Comparison of ENCODE assay signal across 19 cellular contexts in genomic region chr14:100230361-100230760, GRCh38. TPM values are rescaled to one million over a fixed set of nuclear protein-coding genes. Genes with fewer than 3 reads are reported as not detected.
DNase-seq lines count a peak whose midpoint lies in the region; ATAC-seq and TF ChIP-seq lines count a peak whose summit lies in the region.
"Had no signal": no experiment of that assay in that cellular context is flagged by ENCODE, and none has a peak within 500 bp of the region (broad histone marks: within the 10 kb centered on the region; RNA-seq: fewer than 3 reads in every experiment).

No MANE protein-coding gene starts in this region.

- H3K4me2 ChIP-seq in H9 (ENCODE audit: insufficient read depth, insufficient read length, low read length) (no peak overlapping the region), hepatocyte (no peak overlapping the region)

- no peak for ATAC-seq in activated naive CD8-positive, alpha-beta T cell treated with anti-CD3 and anti-CD28 coated beads, Interleukin-2, amount 50 U/mL, for 24 hours
- no peak for ATAC-seq in naive thymus-derived CD8-positive, alpha-beta T cell

- no peak overlapping the region for H3K23ac ChIP-seq in H9 (ENCODE audit: insufficient read length, low read depth, low read length)

- no peak overlapping the region for H3K27ac ChIP-seq in CD4-positive, alpha-beta memory T cell (ENCODE audit: low read depth, low read length)
- no peak overlapping the region for H3K27ac ChIP-seq in H9 (ENCODE audit: insufficient read length, low read depth, low read length)
- H3K27ac ChIP-seq in hepatocyte = no peak overlapping the region
- no peak overlapping the region for H3K27ac ChIP-seq in ovary

- no peaks in the 10 kb centered on the region for H3K36me3 ChIP-seq in CD4-positive, alpha-beta memory T cell (ENCODE audit: insufficient read depth, low read length)
- H3K36me3 ChIP-seq in hepatocyte (replicated peaks; ENCODE audit: insufficient read depth, low read depth) (no peaks in the 10 kb centered on the region), ovary (no peaks in the 10 kb centered on the region)

- H3K9me3 Mint-ChIP-seq in CD4-positive, alpha-beta memory T cell = no peaks in the 10 kb centered on the region
- H3K9me3 Mint-ChIP-seq in H9 = no peaks in the 10 kb centered on the region
- H3K9me3 Mint-ChIP-seq in activated naive CD8-positive, alpha-beta T cell treated with anti-CD3 and anti-CD28 coated beads, Interleukin-2, amount 50 U/mL, for 24 hours = no peaks in the 10 kb centered on the region
- H3K9me3 Mint-ChIP-seq in naive thymus-derived CD8-positive, alpha-beta T cell = no peaks in the 10 kb centered on the region
- H3K9me3 Mint-ChIP-seq: CD14-positive monocyte had no signal

- DNase-seq in CD4-positive, alpha-beta memory T cell = no peak
- DNase-seq in H9 (no peak), hepatocyte (ENCODE audit: low spot score) (no peak), ovary (no peak), NCI-H2196 (lab: John Stamatoyannopoulos, UW; ENCODE audit: unreplicated experiment) (no peak)
- DNase-seq in activated naive CD8-positive, alpha-beta T cell treated with anti-CD3 and anti-CD28 coated beads, Interleukin-2, amount 50 U/mL, for 24 hours = no peak
- no peak for DNase-seq in naive thymus-derived CD8-positive, alpha-beta T cell
- no peak for DNase-seq in stimulated activated CD4-positive, alpha-beta T cell treated with anti-CD3 and anti-CD28 coated beads, Interleukin-2, amount 100 ng/mL, for 48 hours
- DNase-seq: ACHN, AML-193, NCI-H1417, NCI-H1930, NCI-H446, NCI-H748 treated with DMSO at 0.1 percent for 48 hours, OCI-M1, RPMI8226, SIG-M5 had no signal

- H4K5ac ChIP-seq in H9 (ENCODE audit: insufficient read length, low read depth, low read length) = no peak overlapping the region

- H3K79me1 ChIP-seq in H9 (ENCODE audit: insufficient read depth, low read depth, low read length, poor library complexity, severe bottlenecking) = peaks cover 12% of the 10 kb centered on the region

- POLR2A ChIA-PET in CD4-positive, alpha-beta memory T cell (lab: Charles Lee; ENCODE audit: partially characterized antibody) = interaction anchor here (0.9 to 11.8 kb wide), 3 partner anchors 7 to 16 kb away, joined by 3 to 306 read pairs (median 4); no protein-coding TSS in a partner anchor
- POLR2A ChIA-PET in naive thymus-derived CD8-positive, alpha-beta T cell (lab: Charles Lee) = interaction anchor here (0.7 to 2.1 kb wide), 2 partner anchors 16 to 1857 kb away, joined by 3 to 8 read pairs; no protein-coding TSS in a partner anchor

- no CpG with 5 or more reads among the region's 5 CpGs for WGBS in H9 (ENCODE audit: extremely low coverage, insufficient read length, low lambda C conversion rate)
- 73% methylated on average over 5 of the region's 5 CpGs for WGBS in hepatocyte (ENCODE audit: low lambda C conversion rate, missing lambda C conversion rate)
- WGBS in ovary, 3 donors = 78 to 86% (median 82%) methylated on average over 5 of the region's 5 CpGs

- no peak overlapping the region for H3K18ac ChIP-seq in H9 (ENCODE audit: insufficient read length, low read depth, low read length)

- H3K56ac ChIP-seq in H9 (ENCODE audit: insufficient read length, low read depth, low read length) = no peak overlapping the region

- H2BK5ac ChIP-seq in H9 (ENCODE audit: insufficient read length, low read length) = no peak overlapping the region

- H2BK120ac ChIP-seq in H9 (ENCODE audit: low read depth, low read length, poor library complexity, severe bottlenecking) = no peak overlapping the region

- CTCF ChIA-PET in CD4-positive, alpha-beta memory T cell (lab: Charles Lee; ENCODE audit: partially characterized antibody) = interaction anchor here (0.5 to 2.5 kb wide), 2 partner anchors 11 to 41 kb away, joined by 3 to 9 read pairs; no protein-coding TSS in a partner anchor

- H3K4me1 Mint-ChIP-seq in CD4-positive, alpha-beta memory T cell = peaks cover 18 to 38% (median 25%) of the 10 kb centered on the region in 4 donors
- H3K4me1 Mint-ChIP-seq in H9 = peaks cover 3 to 8% of the 10 kb centered on the region in 2 experiments; a peak in 3 of 4 replicates
- H3K4me1 Mint-ChIP-seq in activated naive CD8-positive, alpha-beta T cell treated with anti-CD3 and anti-CD28 coated beads, Interleukin-2, amount 50 U/mL, for 24 hours = peaks cover 17% of the 10 kb centered on the region
- H3K4me1 Mint-ChIP-seq in naive thymus-derived CD8-positive, alpha-beta T cell = peaks cover 27 to 54% (median 41%) of the 10 kb centered on the region in 4 donors

- no peak overlapping the region for H2BK15ac ChIP-seq in H9 (ENCODE audit: low read depth, low read length)

- peaks cover 10 to 16% of the 10 kb centered on the region in 2 donors for H3K36me3 Mint-ChIP-seq in CD4-positive, alpha-beta memory T cell
- H3K36me3 Mint-ChIP-seq in H9 (ENCODE audit: insufficient read depth in 1 of 3, low read depth in 3 of 3) = peaks cover 6 to 20% (median 15%) of the 10 kb centered on the region in 3 experiments; a peak in 6 of 7 replicates
- H3K36me3 Mint-ChIP-seq in activated naive CD8-positive, alpha-beta T cell treated with anti-CD3 and anti-CD28 coated beads, Interleukin-2, amount 50 U/mL, for 24 hours (ENCODE audit: low read depth) = peaks cover 10% of the 10 kb centered on the region
- peaks cover 0 to 15% (median 2%) of the 10 kb centered on the region in 3 donors for H3K36me3 Mint-ChIP-seq in naive thymus-derived CD8-positive, alpha-beta T cell

- H3K4ac ChIP-seq in H9 (ENCODE audit: low read depth, low read length) = no peak overlapping the region

- no peak overlapping the region for H3K9ac ChIP-seq in H9 (ENCODE audit: extremely low read depth, insufficient read length, low read length)

- H3K4me3 ChIP-seq in CD4-positive, alpha-beta memory T cell (ENCODE audit: low read length in 2 of 2) = no peak overlapping the region
- H3K4me3 ChIP-seq in hepatocyte (no peak overlapping the region), ovary (no peak overlapping the region)
- H3K4me3 ChIP-seq: HAP-1 had no signal

- H3K79me2 ChIP-seq in H9 (ENCODE audit: insufficient read depth, low read length) = peaks cover 31% of the 10 kb centered on the region; the same call in 1 of the 2 replicates
- peaks cover 99% of the 10 kb centered on the region for H3K79me2 ChIP-seq in hepatocyte

- no peaks in the 10 kb centered on the region for H3K9me2 ChIP-seq in hepatocyte (replicated peaks; ENCODE audit: insufficient read depth)

- no peak overlapping the region for H4K91ac ChIP-seq in H9 (ENCODE audit: insufficient read length, low read depth, low read length)

- H3K23me2 ChIP-seq in H9 (ENCODE audit: insufficient read length, low read depth, low read length, poor library complexity, severe bottlenecking) = no peaks in the 10 kb centered on the region

- no peak for TF ChIP-seq EP300 in ovary (IDR thresholded peaks at IDR 0.05)

- no peak overlapping the region for H2AK5ac ChIP-seq in H9 (ENCODE audit: insufficient read length, low read length)

- peaks cover 19% of the 10 kb centered on the region for H3K4me1 ChIP-seq in CD4-positive, alpha-beta memory T cell (ENCODE audit: insufficient read depth, low read length)
- H3K4me1 ChIP-seq in H9 (ENCODE audit: insufficient read depth, low read length) (no peaks in the 10 kb centered on the region), hepatocyte (ENCODE audit: insufficient read depth) (no peaks in the 10 kb centered on the region), ovary (ENCODE audit: insufficient read depth) (peaks cover 2% of the 10 kb centered on the region)
- H3K4me1 ChIP-seq: HAP-1 had no signal

- peak overlapping the region in 5 of 7 donors; percentile 37 to 89 (median 74) for H3K27ac Mint-ChIP-seq in CD4-positive, alpha-beta memory T cell
- H3K27ac Mint-ChIP-seq in H9 = peak overlapping the region in 2 of 3 experiments; percentile 50 to 52; a peak in 4 of 7 replicates
- peak overlapping the region; percentile 22 for H3K27ac Mint-ChIP-seq in activated naive CD8-positive, alpha-beta T cell treated with anti-CD3 and anti-CD28 coated beads, Interleukin-2, amount 50 U/mL, for 24 hours
- peak overlapping the region; percentile 28 to 83 (median 52) for H3K27ac Mint-ChIP-seq in naive thymus-derived CD8-positive, alpha-beta T cell

- no peaks in the 10 kb centered on the region for H3K27me3 ChIP-seq in CD4-positive, alpha-beta memory T cell (ENCODE audit: insufficient read depth, low read length)
- H3K27me3 ChIP-seq in H9 (ENCODE audit: insufficient read depth, low read length) (no peaks in the 10 kb centered on the region), hepatocyte (no peaks in the 10 kb centered on the region), ovary (no peaks in the 10 kb centered on the region)

- H3K9me3 ChIP-seq in CD4-positive, alpha-beta memory T cell (ENCODE audit: control insufficient read depth in 1 of 2, low read length in 2 of 2) = no peaks in the 10 kb centered on the region
- H3K9me3 ChIP-seq in H9 (ENCODE audit: control insufficient read depth, low read depth, low read length) (no peaks in the 10 kb centered on the region), hepatocyte (ENCODE audit: low read depth) (no peaks in the 10 kb centered on the region), ovary (no peaks in the 10 kb centered on the region)
- H3K9me3 ChIP-seq: HAP-1 had no signal

- no peak overlapping the region for H3K14ac ChIP-seq in H9 (ENCODE audit: insufficient read depth, low read length)

- TF ChIP-seq CTCF in H9 (conservative IDR thresholded peaks at IDR 0.05) (no peak), hepatocyte (IDR thresholded peaks at IDR 0.05; ENCODE audit: poor library complexity) (no peak), ovary (IDR thresholded peaks at IDR 0.05) (no peak)

- no peak overlapping the region for H3T11ph ChIP-seq in H9 (ENCODE audit: low read length)

- H2BK20ac ChIP-seq in H9 (ENCODE audit: low read depth, low read length, poor library complexity, severe bottlenecking) = no peak overlapping the region

- TF ChIP-seq POLR2A in ovary (IDR thresholded peaks at IDR 0.05) = no peak

- H2BK12ac ChIP-seq in H9 (ENCODE audit: insufficient read length, low read depth, low read length) = no peak overlapping the region

- intact Hi-C loops in CD4-positive, alpha-beta memory T cell (cut with micrococcal nuclease) = loop anchor here (10.0 kb wide), 1 partner anchor 746 kb away; the partner anchor contains the start of genes CCNK and SETD3
- intact Hi-C loops in ovary (cut with DNase I) = no loop called here

- H3K4me3 Mint-ChIP-seq in CD4-positive, alpha-beta memory T cell = peak overlapping the region in 1 of 8 donors; percentile 55
- H3K4me3 Mint-ChIP-seq in H9 = no peak overlapping the region
- no peak overlapping the region for H3K4me3 Mint-ChIP-seq in activated naive CD8-positive, alpha-beta T cell treated with anti-CD3 and anti-CD28 coated beads, Interleukin-2, amount 50 U/mL, for 24 hours
- H3K4me3 Mint-ChIP-seq in naive thymus-derived CD8-positive, alpha-beta T cell = peak overlapping the region in 1 of 10 donors; percentile 16
- H3K4me3 Mint-ChIP-seq: CD14-positive monocyte had no signal

- no peak overlapping the region for H4K8ac ChIP-seq in H9 (replicated peaks; ENCODE audit: insufficient read length, low read depth, low read length)

- no peak overlapping the region for H2AFZ ChIP-seq in H9 (ENCODE audit: low read length)
- H2AFZ ChIP-seq in hepatocyte = no peak overlapping the region

- no peaks in the 10 kb centered on the region for H3K27me3 Mint-ChIP-seq in CD4-positive, alpha-beta memory T cell
- no peaks in the 10 kb centered on the region for H3K27me3 Mint-ChIP-seq in H9 (ENCODE audit: low read depth)
- no peaks in the 10 kb centered on the region for H3K27me3 Mint-ChIP-seq in activated naive CD8-positive, alpha-beta T cell treated with anti-CD3 and anti-CD28 coated beads, Interleukin-2, amount 50 U/mL, for 24 hours
- H3K27me3 Mint-ChIP-seq in naive thymus-derived CD8-positive, alpha-beta T cell = no peaks in the 10 kb centered on the region

- H4K20me1 ChIP-seq in H9 (ENCODE audit: control insufficient read depth, insufficient read depth, insufficient read length) (no peaks in the 10 kb centered on the region), hepatocyte (ENCODE audit: insufficient read depth, poor library complexity, severe bottlenecking) (peaks cover 9% of the 10 kb centered on the region)

RNA-seq across cellular contexts. Expression of gene YY1, which starts 8.6 kb away (rescaled TPM):
- 10 to 100 TPM; 85.5 to 90.3 TPM for total RNA-seq in CD4-positive, alpha-beta memory T cell
- polyA plus RNA-seq in CD4-positive, alpha-beta memory T cell = 10 to 100 TPM in 1 of 2 donors, 1 to 10 TPM in 1; 8.9 to 23.4 TPM
- total RNA-seq in H9 (2021) (103 and 106 TPM in 2 replicates), hepatocyte (52.6 and 58.5 TPM in 2 replicates), ovary (10 to 100 TPM; 37.0 to 68.6 (median 58.1) TPM)
- total RNA-seq in naive thymus-derived CD8-positive, alpha-beta T cell = 100 to 1,000 TPM in 1 of 2 experiments, 10 to 100 TPM in 1; 93.2 to 102 TPM
- 10 to 100 TPM; 15.0 to 16.5 (median 16.2) TPM for polyA plus RNA-seq in naive thymus-derived CD8-positive, alpha-beta T cell
- polyA plus RNA-seq in hepatocyte (27.3 and 32.6 TPM in 2 replicates), ovary (10 to 100 TPM; 24.1 to 75.8 TPM)

Comparison
In these comparisons a context has a peak if more than half of its experiments do, and no peak if none do; other contexts are left out.
1. H3K27ac Mint-ChIP-seq: peak in every context shown above with its lines; median percentile 74 in CD4-positive, alpha-beta memory T cell; 52 in naive thymus-derived CD8-positive, alpha-beta T cell; 51 in H9; 22 in activated naive CD8-positive, alpha-beta T cell treated with anti-CD3 and anti-CD28 coated beads, Interleukin-2, amount 50 U/mL, for 24 hours.